Comparison of ENCODE assay signal across 26 cellular contexts in genomic region chr11:32722255-32722654, GRCh38.
"Had no signal": no experiment of that assay in that cellular context is flagged by ENCODE, and none has a peak within 500 bp of the region (broad histone marks: within the 10 kb centered on the region; RNA-seq: fewer than 3 reads in every experiment).

No MANE protein-coding gene starts in this region.

- H3K4me3 Mint-ChIP-seq: dendritic cell treated with granulocyte-macrophage colony-stimulating factor and Interleukin-4, amounts not matched to agents 40 ng/mL and 50 ng/mL, for 4 days; endodermal cell; immature natural killer cell; memory B cell; natural killer cell; stimulated activated effector memory CD8-positive, alpha-beta T cell treated with anti-CD3 and anti-CD28 coated beads, Interleukin-12 subunit alpha, Interleukin-12 subunit beta, amount 100 ng/mL, for 72 hours had no signal

- H3K9me3 ChIP-seq: colonic mucosa, esophagus squamous epithelium, lower lobe of right lung, pancreas, right lobe of liver, stomach, thyroid gland, vagina had no signal

- H3K36me3 Mint-ChIP-seq: immature natural killer cell; memory B cell; natural killer cell; stimulated activated effector memory CD8-positive, alpha-beta T cell treated with anti-CD3 and anti-CD28 coated beads, Interleukin-12 subunit alpha, Interleukin-12 subunit beta, amount 100 ng/mL, for 72 hours had no signal

- H3K9me3 Mint-ChIP-seq: dendritic cell treated with granulocyte-macrophage colony-stimulating factor and Interleukin-4, amounts not matched to agents 40 ng/mL and 50 ng/mL, for 4 days; endodermal cell; memory B cell; natural killer cell; stimulated activated effector memory CD8-positive, alpha-beta T cell treated with anti-CD3 and anti-CD28 coated beads, Interleukin-12 subunit alpha, Interleukin-12 subunit beta, amount 100 ng/mL, for 72 hours had no signal

- H3K27ac ChIP-seq: colonic mucosa, esophagus squamous epithelium, lower lobe of right lung, pancreas, right lobe of liver, stomach, thyroid gland, vagina had no signal

- H3K4me1 Mint-ChIP-seq: endodermal cell; immature natural killer cell; memory B cell; natural killer cell; stimulated activated effector memory CD8-positive, alpha-beta T cell treated with anti-CD3 and anti-CD28 coated beads, Interleukin-12 subunit alpha, Interleukin-12 subunit beta, amount 100 ng/mL, for 72 hours had no signal

- H3K27ac Mint-ChIP-seq: dendritic cell treated with granulocyte-macrophage colony-stimulating factor and Interleukin-4, amounts not matched to agents 40 ng/mL and 50 ng/mL, for 4 days; endodermal cell; immature natural killer cell; memory B cell; natural killer cell; stimulated activated effector memory CD8-positive, alpha-beta T cell treated with anti-CD3 and anti-CD28 coated beads, Interleukin-12 subunit alpha, Interleukin-12 subunit beta, amount 100 ng/mL, for 72 hours had no signal

- ATAC-seq: left ventricle myocardium superior; lower lobe of right lung; natural killer cell; pancreas; right lobe of liver; stimulated activated effector memory CD8-positive, alpha-beta T cell treated with anti-CD3 and anti-CD28 coated beads, Interleukin-12 subunit alpha, Interleukin-12 subunit beta, amount 100 ng/mL, for 72 hours had no signal

- H3K36me3 ChIP-seq: colonic mucosa, esophagus squamous epithelium, lower lobe of right lung, pancreas, right lobe of liver, stomach, thyroid gland, vagina had no signal

- DNase-seq: colonic mucosa; effector CD8-positive, alpha-beta T cell; endodermal cell; erythroblast; esophagus squamous epithelium; hypothalamus; immature natural killer cell; islet precursor cell; kidney glomerular epithelial cell; left ventricle myocardium superior; lower lobe of right lung; natural killer cell; pancreas; right lobe of liver; small intestine; stimulated activated CD4-positive, alpha-beta T cell treated with anti-CD3 and anti-CD28 coated beads, Interleukin-12 subunit alpha, Interleukin-12 subunit beta, amount 100 ng/mL, for 4 hours; stimulated activated CD4-positive, alpha-beta T cell treated with anti-CD3 and anti-CD28 coated beads, Interleukin-2, amount 100 ng/mL, for 24 hours; stimulated activated CD4-positive, alpha-beta T cell treated with anti-CD3 and anti-CD28 coated beads, Interleukin-4, amount 100 ng/mL, for 24 hours; stimulated activated naive CD4-positive, alpha-beta T cell treated with Interleukin-2 at 50 U/mL for 16 hours; stomach; thyroid gland; trophoblast cell had no signal

- H3K27me3 ChIP-seq: colonic mucosa, pancreas, right lobe of liver, stomach, thyroid gland, vagina had no signal

- H3K4me1 ChIP-seq: colonic mucosa, esophagus squamous epithelium, lower lobe of right lung, pancreas, right lobe of liver, stomach, vagina had no signal

- H3K27me3 Mint-ChIP-seq: dendritic cell treated with granulocyte-macrophage colony-stimulating factor and Interleukin-4, amounts not matched to agents 40 ng/mL and 50 ng/mL, for 4 days; memory B cell had no signal

- H3K4me3 ChIP-seq: colonic mucosa, esophagus squamous epithelium, lower lobe of right lung, pancreas, right lobe of liver, stomach, thyroid gland, vagina had no signal
